ENCODE assay signal across 9 cellular contexts in the genomic region with DNA sequence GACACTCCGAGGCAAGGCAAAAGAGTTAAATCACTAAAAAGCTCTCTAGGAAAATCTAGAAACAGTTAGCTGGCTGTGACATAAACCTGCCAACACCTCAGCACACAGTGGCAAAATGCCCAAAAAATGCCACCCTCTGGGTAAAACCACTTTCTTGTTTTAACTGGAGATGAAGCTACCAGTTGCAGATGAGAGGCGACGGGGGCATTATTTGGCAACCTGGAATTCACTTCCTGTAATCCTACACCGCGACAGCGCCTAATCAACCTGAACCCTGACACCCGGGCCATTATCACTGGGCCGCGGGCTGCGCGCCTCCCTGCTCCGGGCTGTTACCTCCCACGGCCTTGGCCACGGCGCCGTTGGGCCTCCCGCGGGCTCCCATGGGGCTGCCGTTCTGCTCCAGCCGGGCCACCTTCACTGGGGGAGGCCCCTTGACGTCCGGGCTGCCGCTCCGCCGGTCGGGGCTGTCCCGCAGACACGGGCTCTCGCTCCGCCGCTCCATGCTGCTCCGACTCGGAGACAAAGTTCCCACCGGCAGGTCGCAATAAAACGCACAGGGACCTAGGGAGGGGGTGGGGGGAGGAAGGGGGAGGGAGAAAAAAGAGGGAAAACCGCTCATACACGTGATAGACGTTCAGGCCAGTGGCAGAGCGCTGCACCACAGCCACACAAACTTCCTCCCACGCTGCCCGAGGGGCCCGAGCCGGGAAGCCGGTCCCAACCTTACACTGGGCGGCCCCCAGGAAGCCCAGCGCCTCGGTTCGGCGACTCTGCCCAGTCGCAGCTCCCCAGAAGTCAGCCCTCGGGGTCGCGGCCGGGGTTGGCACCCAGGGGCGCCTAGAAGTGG. TPM values are rescaled to one million over a fixed set of nuclear protein-coding genes. Genes with fewer than 3 reads are reported as not detected.
DNase-seq lines count a peak whose midpoint lies in the region; ATAC-seq, FAIRE-seq and TF ChIP-seq lines count a peak whose summit lies in the region.
"Had no signal": no experiment of that assay in that cellular context is flagged by ENCODE, and none has a peak within 500 bp of the region (broad histone marks: within the 10 kb centered on the region; RNA-seq: fewer than 3 reads in every experiment).

No MANE protein-coding gene starts in this region.

- H3K27ac ChIP-seq in kidney (ENCODE audit: low read depth in 2 of 2, low read length in 2 of 2): no peak overlapping the region
- H3K27ac ChIP-seq in upper lobe of right lung: no peak overlapping the region

- no peak overlapping the region for H3K9ac ChIP-seq in kidney (ENCODE audit: low read length in 2 of 2)

- H3K9me3 ChIP-seq in kidney (ENCODE audit: control insufficient read depth in 1 of 2, low read length in 2 of 2) (no peaks in the 10 kb centered on the region), upper lobe of right lung (no peaks in the 10 kb centered on the region)

- POLR2A ChIA-PET in activated CD4-positive, alpha-beta T cell treated with anti-CD3 and anti-CD28 coated beads, Interleukin-2, amount 10 ng/mL, durations not matched to agents 7 days and 5 days (lab: Charles Lee): no interaction called here
- POLR2A ChIA-PET in activated B cell treated with CpG ODN at 0.5 μM for 24 hours (lab: Charles Lee): no interaction called here

- H3K4me3 ChIP-seq in kidney (ENCODE audit: low read length in 2 of 2) (peak overlapping the region in 1 of 2 donors; percentile 97), upper lobe of right lung (peak overlapping the region; percentile 6)

- H3K27ac Mint-ChIP-seq in activated CD4-positive, alpha-beta T cell treated with anti-CD3 and anti-CD28 coated beads, Interleukin-2, amount 10 ng/mL, durations not matched to agents 7 days and 5 days: no peak overlapping the region
- H3K27ac Mint-ChIP-seq in activated B cell treated with CpG ODN at 0.5 μM for 24 hours: no peak overlapping the region
- H3K27ac Mint-ChIP-seq: stimulated activated naive CD8-positive, alpha-beta T cell treated with anti-CD3 and anti-CD28 coated beads, Interleukin-15, Interleukin-2, amounts not matched to agents 100 ng/mL and 50 ng/mL, for 24 hours had no signal

- H3K27me3 Mint-ChIP-seq in activated CD4-positive, alpha-beta T cell treated with anti-CD3 and anti-CD28 coated beads, Interleukin-2, amount 10 ng/mL, durations not matched to agents 7 days and 5 days: peaks cover 66% of the 10 kb centered on the region
- H3K27me3 Mint-ChIP-seq in activated B cell treated with CpG ODN at 0.5 μM for 24 hours: peaks cover 44% of the 10 kb centered on the region

- no peak for FAIRE-seq in kidney (lab: Jason Lieb, UNC)

- peak; percentile 19 for DNase-seq in activated CD4-positive, alpha-beta T cell treated with anti-CD3 and anti-CD28 coated beads for 48 hours
- DNase-seq in activated CD4-positive, alpha-beta T cell treated with anti-CD3 and anti-CD28 coated beads, Interleukin-2, amount 10 ng/mL, durations not matched to agents 7 days and 5 days: no peak
- DNase-seq in NCI-H128 (lab: John Stamatoyannopoulos, UW; ENCODE audit: unreplicated experiment) (peak; percentile 54), activated B cell treated with CpG ODN at 0.5 μM for 24 hours (no peak), kidney (peak; percentile 84), upper lobe of right lung (peak; percentile 68)
- no peak for DNase-seq in stimulated activated CD4-positive, alpha-beta T cell treated with anti-CD3 and anti-CD28 coated beads, Interleukin-1b, Interleukin-23, amount 100 ng/mL, for 48 hours

- peaks cover 8 to 12% of the 10 kb centered on the region in 2 donors for H3K4me1 ChIP-seq in kidney (ENCODE audit: control insufficient read depth in 1 of 2, insufficient read depth in 1 of 2, low read depth in 1 of 2, low read length in 2 of 2)
- peaks cover 26% of the 10 kb centered on the region for H3K4me1 ChIP-seq in upper lobe of right lung

- H3K27me3 ChIP-seq in upper lobe of right lung: peaks cover 70% of the 10 kb centered on the region

- H3K36me3 ChIP-seq in kidney (ENCODE audit: control insufficient read depth in 1 of 2, insufficient read depth in 2 of 2, low read length in 2 of 2): no peaks in the 10 kb centered on the region
- no peaks in the 10 kb centered on the region for H3K36me3 ChIP-seq in upper lobe of right lung

- no peak overlapping the region for H3K4me3 Mint-ChIP-seq in activated CD4-positive, alpha-beta T cell treated with anti-CD3 and anti-CD28 coated beads, Interleukin-2, amount 10 ng/mL, durations not matched to agents 7 days and 5 days
- H3K4me3 Mint-ChIP-seq in activated B cell treated with CpG ODN at 0.5 μM for 24 hours: peak overlapping the region; percentile 48

- ATAC-seq in activated B cell treated with CpG ODN at 0.5 μM for 24 hours (ENCODE audit: low read depth) (peak; percentile 6), upper lobe of right lung (no peak), GM21526 (IDR thresholded peaks at IDR 0.05; ENCODE audit: low FRiP score, unreplicated experiment) (no peak)

- peaks cover 21% of the 10 kb centered on the region for H3K4me1 Mint-ChIP-seq in activated CD4-positive, alpha-beta T cell treated with anti-CD3 and anti-CD28 coated beads, Interleukin-2, amount 10 ng/mL, durations not matched to agents 7 days and 5 days
- H3K4me1 Mint-ChIP-seq in activated B cell treated with CpG ODN at 0.5 μM for 24 hours: peaks cover 30% of the 10 kb centered on the region

- TF ChIP-seq CTCF in activated B cell treated with CpG ODN at 0.5 μM for 24 hours (IDR thresholded peaks at IDR 0.05): no peak
- no peak for TF ChIP-seq CTCF in kidney (IDR thresholded peaks at IDR 0.05; ENCODE audit: borderline replicate concordance, extremely low read depth, insufficient read depth)
- TF ChIP-seq CTCF in upper lobe of right lung (IDR thresholded peaks at IDR 0.05): no peak

- CTCF ChIA-PET in activated CD4-positive, alpha-beta T cell treated with anti-CD3 and anti-CD28 coated beads, Interleukin-2, amount 10 ng/mL, durations not matched to agents 7 days and 5 days (lab: Charles Lee): interaction anchor here (0.9 to 1.2 kb wide), 2 partner anchors 9 to 1740 kb away, joined by 3 to 4 read pairs; no protein-coding TSS in a partner anchor
- CTCF ChIA-PET in activated B cell treated with CpG ODN at 0.5 μM for 24 hours (lab: Charles Lee): no interaction called here

- H3K36me3 Mint-ChIP-seq in activated CD4-positive, alpha-beta T cell treated with anti-CD3 and anti-CD28 coated beads, Interleukin-2, amount 10 ng/mL, durations not matched to agents 7 days and 5 days (ENCODE audit: low read depth): peaks cover 5% of the 10 kb centered on the region
- H3K36me3 Mint-ChIP-seq in activated B cell treated with CpG ODN at 0.5 μM for 24 hours (ENCODE audit: low read depth): peaks cover 2% of the 10 kb centered on the region

- no peaks in the 10 kb centered on the region for H3K9me3 Mint-ChIP-seq in activated CD4-positive, alpha-beta T cell treated with anti-CD3 and anti-CD28 coated beads, Interleukin-2, amount 10 ng/mL, durations not matched to agents 7 days and 5 days
- H3K9me3 Mint-ChIP-seq in activated B cell treated with CpG ODN at 0.5 μM for 24 hours: peaks cover 4% of the 10 kb centered on the region

- intact Hi-C loops in activated B cell treated with CpG ODN at 0.5 μM for 24 hours (cut with micrococcal nuclease): loop anchor here (1.0 kb wide), 1 partner anchor 10 kb away; no protein-coding TSS in a partner anchor
- intact Hi-C loops in kidney (cut with DNase I): no loop called here
- intact Hi-C loops in upper lobe of right lung (cut with DNase I): no loop called here

RNA-seq across cellular contexts. Expression of gene SATB2, which starts 2.0 kb away (rescaled TPM):
- total RNA-seq in activated CD4-positive, alpha-beta T cell treated with anti-CD3 and anti-CD28 coated beads, Interleukin-2, amount 10 ng/mL, durations not matched to agents 7 days and 5 days: under 1 TPM; 0.02 to 0.07 TPM
- total RNA-seq in activated B cell treated with CpG ODN at 0.5 μM for 24 hours: 0.34 and 0.67 TPM in 2 replicates
- 17.5 TPM for total RNA-seq in kidney
- polyA plus RNA-seq in kidney (ENCODE audit: insufficient read depth, low read depth, low replicate concordance): 1.3 TPM
- 3.9 TPM for total RNA-seq in upper lobe of right lung

Comparison
In these comparisons a context has a peak if more than half of its experiments do, and no peak if none do; other contexts are left out.
1. DNase-seq: peak in activated CD4-positive, alpha-beta T cell treated with anti-CD3 and anti-CD28 coated beads for 48 hours (single experiment), NCI-H128 (single experiment), kidney (single experiment) and upper lobe of right lung (single experiment); none in activated CD4-positive, alpha-beta T cell treated with anti-CD3 and anti-CD28 coated beads, Interleukin-2, amount 10 ng/mL, durations not matched to agents 7 days and 5 days (single experiment), activated B cell treated with CpG ODN at 0.5 μM for 24 hours (single experiment) and stimulated activated CD4-positive, alpha-beta T cell treated with anti-CD3 and anti-CD28 coated beads, Interleukin-1b, Interleukin-23, amount 100 ng/mL, for 48 hours (single experiment).